Comparison of ENCODE assay signal across 8 cellular contexts in the genomic region with DNA sequence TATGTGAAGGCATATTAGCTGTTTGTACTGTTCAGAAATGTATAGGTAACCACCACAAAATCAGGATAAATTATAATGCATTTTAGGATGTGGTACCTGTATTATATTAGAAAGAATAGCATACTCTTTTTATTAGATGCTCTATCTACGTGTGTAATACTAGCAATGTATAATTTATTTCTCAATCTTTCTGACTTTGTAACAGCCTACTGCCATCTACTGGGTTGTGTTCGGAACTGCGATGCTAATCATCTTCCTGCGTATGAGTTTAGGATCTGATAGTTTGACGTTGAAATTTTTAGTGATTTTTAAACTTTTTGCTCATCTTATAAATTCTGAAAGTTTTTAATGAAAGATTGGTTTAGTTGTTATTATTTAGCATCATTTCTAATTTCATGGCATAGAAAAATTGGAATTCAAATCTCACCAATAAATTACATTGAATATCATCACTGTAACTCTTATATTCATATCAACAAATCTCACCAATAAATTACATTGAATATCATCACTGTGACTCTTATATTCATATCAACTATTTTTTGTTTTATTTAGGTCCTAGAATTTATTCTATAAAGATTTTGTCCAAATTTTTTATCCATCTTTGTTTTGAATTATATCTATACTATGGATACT.
DNase-seq lines count a peak whose midpoint lies in the region; ATAC-seq and TF ChIP-seq lines count a peak whose summit lies in the region.

No MANE protein-coding gene starts in this region.

- no peak for ATAC-seq in sciatic nerve

- H3K4me3 ChIP-seq in iPS DF 6.9 (ENCODE audit: low read length): no peak overlapping the region
- no peak overlapping the region for H3K4me3 ChIP-seq in neuronal stem cell (ENCODE audit: low read length in 2 of 2)

- H2BK15ac ChIP-seq in neuronal stem cell (ENCODE audit: low read length): no peak overlapping the region

- H3K9ac ChIP-seq in neuronal stem cell (ENCODE audit: low read depth, low read length, poor library complexity): no peak overlapping the region

- H3K4ac ChIP-seq in neuronal stem cell (ENCODE audit: low read length): no peak overlapping the region

- no peak overlapping the region for H3K23ac ChIP-seq in neuronal stem cell (ENCODE audit: low read depth, low read length, poor library complexity)

- H3K27ac ChIP-seq in VCaP: no peak overlapping the region
- H3K27ac ChIP-seq in iPS DF 6.9 (ENCODE audit: low read length): no peak overlapping the region
- no peak overlapping the region for H3K27ac ChIP-seq in neuronal stem cell (replicated peaks; ENCODE audit: low read length)

- H3K79me1 ChIP-seq in neuronal stem cell (ENCODE audit: low read depth, low read length): no peaks in the 10 kb centered on the region

- H3K4me1 ChIP-seq in iPS DF 6.9 (ENCODE audit: control insufficient read depth, insufficient read depth, low read length): no peaks in the 10 kb centered on the region
- no peaks in the 10 kb centered on the region for H3K4me1 ChIP-seq in neuronal stem cell (ENCODE audit: control insufficient read depth in 2 of 2, insufficient read depth in 1 of 2, low read depth in 1 of 2, low read length in 2 of 2)

- H4K91ac ChIP-seq in neuronal stem cell (ENCODE audit: low read depth, low read length, poor library complexity): no peak overlapping the region

- no peak overlapping the region for H2BK12ac ChIP-seq in neuronal stem cell (ENCODE audit: low read length)

- TF ChIP-seq CTCF in VCaP (conservative IDR thresholded peaks at IDR 0.05): peak; percentile 92

- H2AFZ ChIP-seq in neuronal stem cell (ENCODE audit: low read length): no peak overlapping the region

- H2AK5ac ChIP-seq in neuronal stem cell (ENCODE audit: low read depth, low read length): no peak overlapping the region

- H2BK120ac ChIP-seq in neuronal stem cell (ENCODE audit: low read depth, low read length): no peak overlapping the region

- no peaks in the 10 kb centered on the region for H3K27me3 ChIP-seq in iPS DF 6.9 (ENCODE audit: control insufficient read depth, insufficient read depth, low read length)
- H3K27me3 ChIP-seq in neuronal stem cell (ENCODE audit: control insufficient read depth in 3 of 3, insufficient read depth in 3 of 3, low read depth in 1 of 3, low read length in 3 of 3): no peaks in the 10 kb centered on the region

- H3K4me2 ChIP-seq in neuronal stem cell (ENCODE audit: insufficient read depth, low read length, poor library complexity, severe bottlenecking): no peak overlapping the region

- 100% methylated on average over 1 of the region's 5 CpGs for WGBS in iPS DF 6.9 (ENCODE audit: insufficient coverage, insufficient read length)
- no CpG with 5 or more reads among the region's 5 CpGs for WGBS in neuronal stem cell (ENCODE audit: extremely low coverage in 2 of 2, insufficient read length in 2 of 2, insufficient replicate concordance in 1 of 2), 2 donors

- H3K9me3 ChIP-seq in iPS DF 6.9 (ENCODE audit: control insufficient read depth, insufficient read depth, low read length): no peaks in the 10 kb centered on the region
- no peaks in the 10 kb centered on the region for H3K9me3 ChIP-seq in neuronal stem cell (replicated peaks in 1 of 2; ENCODE audit: control insufficient read depth in 2 of 2, insufficient read depth in 1 of 2, low read depth in 1 of 2, low read length in 2 of 2)

- no peak overlapping the region for H3K14ac ChIP-seq in neuronal stem cell (ENCODE audit: low read length)

- no peaks in the 10 kb centered on the region for H3K36me3 ChIP-seq in iPS DF 6.9 (ENCODE audit: control insufficient read depth, insufficient read depth, low read length)
- H3K36me3 ChIP-seq in neuronal stem cell (replicated peaks in 1 of 2; ENCODE audit: control insufficient read depth in 2 of 2, insufficient read depth in 2 of 2, low read length in 2 of 2): no peaks in the 10 kb centered on the region

- H2BK5ac ChIP-seq in neuronal stem cell (ENCODE audit: low read length): no peak overlapping the region

- H3K18ac ChIP-seq in neuronal stem cell (ENCODE audit: low read length): no peak overlapping the region

- no peak overlapping the region for H4K8ac ChIP-seq in neuronal stem cell (ENCODE audit: low read depth, low read length)

- DNase-seq in NCI-H1092 treated with DMSO at 0.1 percent for 48 hours (lab: John Stamatoyannopoulos, UW) (peak; percentile 16), NCI-H1092 (lab: John Stamatoyannopoulos, UW) (no peak), HuH-7 (ENCODE audit: low spot score) (peak; percentile 1), iPS DF 6.9 (ENCODE audit: low read depth, low spot score) (peak; percentile 13), sciatic nerve (ENCODE audit: low spot score) (no peak), neuronal stem cell (ENCODE audit: low spot score) (no peak), HuH-7.5 (ENCODE audit: low spot score) (no peak)

- intact Hi-C loops in sciatic nerve (cut with DNase I): no loop called here

Comparison
In these comparisons a context has a peak if more than half of its experiments do, and no peak if none do; other contexts are left out.
1. DNase-seq: peak in NCI-H1092 treated with DMSO at 0.1 percent for 48 hours (single experiment), HuH-7 (single experiment) and iPS DF 6.9 (single experiment); none in NCI-H1092 (single experiment), sciatic nerve (single experiment), neuronal stem cell (single experiment) and HuH-7.5 (single experiment).